9 cellular contexts compared by ENCODE assay signal in the genomic region with DNA sequence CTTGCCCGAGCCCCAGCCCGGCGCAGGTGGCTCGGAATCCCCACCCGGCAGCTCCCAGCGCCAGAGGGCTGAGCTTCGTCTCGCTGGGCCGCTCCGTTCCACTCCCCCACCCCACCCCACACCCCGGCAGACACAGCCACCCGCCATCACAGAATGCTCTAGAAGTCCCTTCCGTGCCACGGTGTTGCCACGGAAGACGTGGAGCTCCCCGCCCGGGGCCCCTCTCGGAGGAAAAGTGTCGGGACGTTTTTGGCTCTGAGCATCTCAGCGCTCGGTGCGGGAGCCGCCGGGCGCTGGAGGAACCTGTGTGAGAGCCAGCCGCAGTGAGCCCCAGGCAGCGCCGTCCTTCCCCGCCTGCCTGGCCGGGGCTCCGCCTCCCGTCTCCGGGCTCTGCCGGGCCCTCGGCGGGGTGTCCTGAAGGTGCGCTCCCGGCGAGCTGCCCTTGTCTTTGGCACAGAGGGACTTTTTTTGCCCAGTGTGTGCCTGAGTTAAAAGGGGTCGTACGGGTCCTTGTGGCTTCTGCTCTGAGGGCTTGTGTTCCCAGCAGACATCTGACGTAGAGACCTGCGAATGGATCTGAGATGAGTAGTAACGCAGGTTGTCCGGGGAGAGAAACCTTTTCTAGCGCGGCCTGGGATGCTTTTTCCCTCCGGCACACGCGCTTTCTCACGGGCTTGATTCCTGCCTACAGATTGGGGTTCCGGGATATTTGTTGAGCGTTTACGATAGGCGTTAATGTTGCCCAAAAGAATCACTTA. TPM values are rescaled to one million over a fixed set of nuclear protein-coding genes. Genes with fewer than 3 reads are reported as not detected.
A peak's percentile ranks its signal among the peaks of the same experiment; 100 is the strongest.
DNase-seq lines count a peak whose midpoint lies in the region; ATAC-seq, FAIRE-seq and TF ChIP-seq lines count a peak whose summit lies in the region.
"Had no signal": no experiment of that assay in that cellular context is flagged by ENCODE, and none has a peak within 500 bp of the region (broad histone marks: within the 10 kb centered on the region; RNA-seq: fewer than 3 reads in every experiment).

No MANE protein-coding gene starts in this region.

- TF ChIP-seq CTCF in bronchial epithelial cell (IDR thresholded peaks at IDR 0.05; ENCODE audit: insufficient read depth, low read length, severe bottlenecking): no peak
- TF ChIP-seq CTCF in kidney (IDR thresholded peaks at IDR 0.05; ENCODE audit: borderline replicate concordance, extremely low read depth, insufficient read depth): no peak

- H3K4me3 ChIP-seq in MG63 (peak overlapping the region; percentile 63), bronchial epithelial cell (ENCODE audit: low read depth, low read length) (peak overlapping the region; percentile 93), kidney (ENCODE audit: low read length in 2 of 2) (peak overlapping the region; percentile 95 to 97)

- no peak for ATAC-seq in HG03095 (IDR thresholded peaks at IDR 0.05; ENCODE audit: unreplicated experiment)

- peak overlapping the region; percentile 97 to 99 for H3K27ac ChIP-seq in kidney (ENCODE audit: low read depth in 2 of 2, low read length in 2 of 2)

- peaks cover 5 to 13% of the 10 kb centered on the region in 2 donors for H3K4me1 ChIP-seq in kidney (ENCODE audit: control insufficient read depth in 1 of 2, insufficient read depth in 1 of 2, low read depth in 1 of 2, low read length in 2 of 2)

- H3K9me3 ChIP-seq in MG63 (no peaks in the 10 kb centered on the region), kidney (ENCODE audit: control insufficient read depth in 1 of 2, low read length in 2 of 2) (no peaks in the 10 kb centered on the region)

- FAIRE-seq in bronchial epithelial cell (lab: Jason Lieb, UNC) (no peak), kidney (lab: Jason Lieb, UNC) (no peak)
- FAIRE-seq: A204.1 had no signal

- peak; percentile 7 for DNase-seq in DMS153 (lab: John Stamatoyannopoulos, UW)
- no peak for DNase-seq in DMS153 treated with DMSO at 0.1 percent for 48 hours (lab: John Stamatoyannopoulos, UW; ENCODE audit: unreplicated experiment)
- peak; percentile 42 for DNase-seq in MG63
- peak; percentile 51 for DNase-seq in UCSD-AML1 (lab: John Stamatoyannopoulos, UW; ENCODE audit: unreplicated experiment)
- DNase-seq in bronchial epithelial cell (ENCODE audit: low read depth): peak; percentile 41
- DNase-seq in kidney: peak; percentile 88
- peak; percentile 65 for DNase-seq in stimulated activated CD4-positive, alpha-beta T cell treated with anti-CD3 and anti-CD28 coated beads, Interleukin-15, amount 100 ng/mL, for 24 hours

- H3K36me3 ChIP-seq in MG63 (no peaks in the 10 kb centered on the region), bronchial epithelial cell (ENCODE audit: control insufficient read depth, insufficient read depth, low read length) (no peaks in the 10 kb centered on the region), kidney (ENCODE audit: control insufficient read depth in 1 of 2, insufficient read depth in 2 of 2, low read length in 2 of 2) (no peaks in the 10 kb centered on the region)

- intact Hi-C loops in kidney (cut with DNase I): no loop called here

- peak overlapping the region; percentile 92 to 93 for H3K9ac ChIP-seq in kidney (ENCODE audit: low read length in 2 of 2)

- H3K27me3 ChIP-seq in MG63 (no peaks in the 10 kb centered on the region), bronchial epithelial cell (ENCODE audit: control insufficient read depth, insufficient read depth, low read length) (no peaks in the 10 kb centered on the region)

RNA-seq across cellular contexts. Expression of gene ZCCHC2, which starts 1.8 kb away (rescaled TPM):
- 3.1 and 3.3 TPM in 2 replicates for total RNA-seq in MG63 (2014; rRNA removed; shearing (Covaris generic); ENCODE audit: low replicate concordance)
- total RNA-seq in bronchial epithelial cell: 8.7 and 9.7 TPM in 2 replicates
- total RNA-seq in kidney: 22.1 TPM
- 5.5 TPM for polyA plus RNA-seq in kidney (ENCODE audit: insufficient read depth, low read depth, low replicate concordance)
